16 cellular contexts compared by ENCODE assay signal in the genomic region with DNA sequence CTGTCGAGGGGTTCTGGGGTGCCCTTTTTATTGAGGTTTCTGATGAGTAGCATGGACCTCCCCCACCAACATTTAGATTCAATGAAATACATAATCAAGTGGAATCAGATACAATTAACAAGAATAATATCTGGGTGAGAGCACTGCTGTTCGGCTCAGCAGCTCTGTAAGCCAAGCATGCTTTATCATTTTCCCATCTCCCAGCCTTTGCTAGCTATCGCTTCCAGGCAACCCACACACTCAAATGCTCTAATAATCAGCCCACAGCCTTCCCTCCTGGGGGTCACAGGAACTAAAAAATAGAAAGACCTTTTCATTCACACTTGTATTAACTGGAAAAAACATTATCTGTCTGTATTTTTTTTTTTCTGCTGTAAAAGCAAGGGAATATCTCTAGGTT. TPM values are rescaled to one million over a fixed set of nuclear protein-coding genes. Genes with fewer than 3 reads are reported as not detected.
DNase-seq lines count a peak whose midpoint lies in the region; ATAC-seq and TF ChIP-seq lines count a peak whose summit lies in the region.
"Had no signal": no experiment of that assay in that cellular context is flagged by ENCODE, and none has a peak within 500 bp of the region (broad histone marks: within the 10 kb centered on the region; RNA-seq: fewer than 3 reads in every experiment).

No MANE protein-coding gene starts in this region.

- H3K9ac ChIP-seq in endocrine pancreas (ENCODE audit: control insufficient read depth, insufficient read depth, low read length), result no peak overlapping the region
- H3K9ac ChIP-seq: BLaER1 treated with 17β-estradiol and CSF1 and Interleukin-3, amounts not matched to agents 10 nM and 100 nM had no signal

- H3K36me3 ChIP-seq in endocrine pancreas (ENCODE audit: control insufficient read depth, insufficient read depth, low read length), result no peaks in the 10 kb centered on the region
- H3K36me3 ChIP-seq: BLaER1 treated with 17β-estradiol and CSF1 and Interleukin-3, amounts not matched to agents 10 nM and 100 nM had no signal

- no peaks in the 10 kb centered on the region for H3K4me1 ChIP-seq in endocrine pancreas (ENCODE audit: control insufficient read depth, insufficient read depth, low read length)
- H3K4me1 ChIP-seq: BLaER1 treated with 17β-estradiol and CSF1 and Interleukin-3, amounts not matched to agents 10 nM and 100 nM had no signal

- peak overlapping the region; percentile 22 for H3K4me3 ChIP-seq in endocrine pancreas (ENCODE audit: control insufficient read depth, insufficient read depth, low read length)
- H3K4me3 ChIP-seq: BLaER1 treated with 17β-estradiol and CSF1 and Interleukin-3, amounts not matched to agents 10 nM and 100 nM; GM12878 had no signal

- no peak for TF ChIP-seq CTCF in omental fat pad (IDR thresholded peaks at IDR 0.05)

- no peak for ATAC-seq in omental fat pad (ENCODE audit: low FRiP score)
- ATAC-seq in GM19035 (IDR thresholded peaks at IDR 0.05; ENCODE audit: unreplicated experiment), result no peak
- ATAC-seq: GM12878 had no signal

- no peaks in the 10 kb centered on the region for H3K27me3 ChIP-seq in endocrine pancreas (ENCODE audit: control insufficient read depth, insufficient read depth, low read length)
- H3K27me3 ChIP-seq: BLaER1 treated with 17β-estradiol and CSF1 and Interleukin-3, amounts not matched to agents 10 nM and 100 nM had no signal

- no peaks in the 10 kb centered on the region for H3K9me3 ChIP-seq in endocrine pancreas (ENCODE audit: control insufficient read depth, low read length)
- H3K9me3 ChIP-seq: BLaER1 treated with 17β-estradiol and CSF1 and Interleukin-3, amounts not matched to agents 10 nM and 100 nM had no signal

- DNase-seq in NCI-H1694 treated with DMSO at 0.1 percent for 48 hours (lab: John Stamatoyannopoulos, UW) (peak; percentile 8), NCI-H1694 (lab: John Stamatoyannopoulos, UW) (no peak), DMS 273 (lab: John Stamatoyannopoulos, UW; ENCODE audit: unreplicated experiment) (peak; percentile 59), retina (peak; percentile 69), omental fat pad (ENCODE audit: low spot score) (no peak)
- DNase-seq: 8988T; AML-193; CD4-positive, CD25-positive, alpha-beta regulatory T cell; DMS79; GOT3; H9 had no signal

RNA-seq across cellular contexts. Expression of gene PLPPR1, which starts 8.9 kb away (rescaled TPM):
- total RNA-seq in omental fat pad, result not detected
- total RNA-seq: CD4-positive, CD25-positive, alpha-beta regulatory T cell; G401; GM12878 had no signal

Comparison
In these comparisons a context has a peak if more than half of its experiments do, and no peak if none do; other contexts are left out.
1. DNase-seq: peak in NCI-H1694 treated with DMSO at 0.1 percent for 48 hours (single experiment), DMS 273 (single experiment) and retina (single experiment); none in NCI-H1694 (single experiment) and omental fat pad (single experiment).